ENCODE assay signal across 12 cellular contexts in genomic region chr5:146298920-146299319, GRCh38. TPM values are rescaled to one million over a fixed set of nuclear protein-coding genes. Genes with fewer than 3 reads are reported as not detected.
"Had no signal": no experiment of that assay in that cellular context is flagged by ENCODE, and none has a peak within 500 bp of the region (broad histone marks: within the 10 kb centered on the region; RNA-seq: fewer than 3 reads in every experiment).

No MANE protein-coding gene starts in this region.

RNA-seq across cellular contexts. Expression of gene POU4F3, which starts 39.7 kb away (rescaled TPM):
- total RNA-seq: natural killer cell treated with Interleukin-12 subunit alpha and Interleukin-12 subunit beta and Interleukin-15 and Interleukin-18, amount 100 ng/mL, for 72 hours; occipital lobe; osteocyte; pancreas; progenitor cell of endocrine pancreas; prostate gland; psoas muscle; right atrium auricular region; sciatic nerve; skeletal muscle tissue; smooth muscle cell had no signal
- polyA plus RNA-seq: pancreas, right cardiac atrium, smooth muscle cell had no signal
